2 cellular contexts compared by ENCODE assay signal in genomic region chr1:83882906-83883305, GRCh38.
TF ChIP-seq lines count a peak whose summit lies in the region.

No MANE protein-coding gene starts in this region.

TF ChIP-seq in IMR-90, 13 proteins besides CTCF, POLR2A, EP300 and RAD21 (continued from another document):
- TF ChIP-seq ELK1 (IDR thresholded peaks at IDR 0.05; ENCODE audit: borderline replicate concordance, low read depth, low read length) = no peak

TF ChIP-seq in SK-N-SH treated with all-trans-retinoic acid at 6 μM for 48 hours, 23 proteins besides CTCF, POLR2A, EP300 and RAD21 (continued from another document):
- TF ChIP-seq PATZ1 (CRISPR knock-in tag; IDR thresholded peaks at IDR 0.05; ENCODE audit: borderline replicate concordance) (no peak), CSRNP3 (CRISPR knock-in tag; IDR thresholded peaks at IDR 0.05) (no peak), ZC3H10 (CRISPR knock-in tag; IDR thresholded peaks at IDR 0.05) (no peak), ZFP30 (CRISPR knock-in tag; IDR thresholded peaks at IDR 0.05) (no peak)
